8 cellular contexts compared by ENCODE assay signal in genomic region chr6:33201147-33201545, GRCh38. TPM values are rescaled to one million over a fixed set of nuclear protein-coding genes. Genes with fewer than 3 reads are reported as not detected.
DNase-seq lines count a peak whose midpoint lies in the region; ATAC-seq lines count a peak whose summit lies in the region.

No MANE protein-coding gene starts in this region.

- H3K36me3 ChIP-seq in HAP-1 (replicated peaks): peaks cover 39% of the 10 kb centered on the region

- POLR2A ChIA-PET in activated CD8-positive, alpha-beta T cell treated with anti-CD3 and anti-CD28 coated beads, Interleukin-2, amount 10 ng/mL, durations not matched to agents 7 days and 5 days (lab: Charles Lee): no interaction called here

- no peaks in the 10 kb centered on the region for H3K27me3 Mint-ChIP-seq in activated CD8-positive, alpha-beta T cell treated with anti-CD3 and anti-CD28 coated beads, Interleukin-2, amount 10 ng/mL, durations not matched to agents 7 days and 5 days (ENCODE audit: low read depth)
- no peaks in the 10 kb centered on the region for H3K27me3 Mint-ChIP-seq in stimulated activated memory B cell treated with anti-CD40 and anti-IgM and Interleukin-4, amounts not matched to agents 10 μg/mL and 1 μg/mL and 100 μg/mL, for 72 hours

- H3K9me3 Mint-ChIP-seq in activated CD8-positive, alpha-beta T cell treated with anti-CD3 and anti-CD28 coated beads, Interleukin-2, amount 10 ng/mL, durations not matched to agents 7 days and 5 days (ENCODE audit: insufficient read depth): no peaks in the 10 kb centered on the region
- no peaks in the 10 kb centered on the region for H3K9me3 Mint-ChIP-seq in stimulated activated memory B cell treated with anti-CD40 and anti-IgM and Interleukin-4, amounts not matched to agents 10 μg/mL and 1 μg/mL and 100 μg/mL, for 72 hours

- no peak for DNase-seq in HAP-1 (ENCODE audit: low spot score in 2 of 2)
- DNase-seq in activated CD8-positive, alpha-beta T cell treated with anti-CD3 and anti-CD28 coated beads, Interleukin-2, amount 10 ng/mL, durations not matched to agents 7 days and 5 days: no peak
- peak; percentile 43 for DNase-seq in hepatic stellate cell (ENCODE audit: low spot score)
- DNase-seq in NCI-H2196 treated with DMSO at 0.1 percent for 48 hours (lab: John Stamatoyannopoulos, UW; ENCODE audit: unreplicated experiment): no peak
- DNase-seq in activated gamma-delta T cell treated with Interleukin-2 at 50 U/mL for 16 hours: no peak
- no peak for DNase-seq in NOMO-1 treated with DMSO at 0.1 percent for 48 hours (lab: John Stamatoyannopoulos, UW; ENCODE audit: unreplicated experiment)

- peaks cover 22% of the 10 kb centered on the region for H3K4me1 ChIP-seq in HAP-1

- CTCF ChIA-PET in activated CD8-positive, alpha-beta T cell treated with anti-CD3 and anti-CD28 coated beads, Interleukin-2, amount 10 ng/mL, durations not matched to agents 7 days and 5 days (lab: Charles Lee): no interaction called here

- H3K4me3 Mint-ChIP-seq in activated CD8-positive, alpha-beta T cell treated with anti-CD3 and anti-CD28 coated beads, Interleukin-2, amount 10 ng/mL, durations not matched to agents 7 days and 5 days: peak overlapping the region; percentile 100
- H3K4me3 Mint-ChIP-seq in stimulated activated memory B cell treated with anti-CD40 and anti-IgM and Interleukin-4, amounts not matched to agents 10 μg/mL and 1 μg/mL and 100 μg/mL, for 72 hours: peak overlapping the region; percentile 92

- peak overlapping the region; percentile 98 for H3K27ac Mint-ChIP-seq in activated CD8-positive, alpha-beta T cell treated with anti-CD3 and anti-CD28 coated beads, Interleukin-2, amount 10 ng/mL, durations not matched to agents 7 days and 5 days
- peak overlapping the region; percentile 95 for H3K27ac Mint-ChIP-seq in stimulated activated memory B cell treated with anti-CD40 and anti-IgM and Interleukin-4, amounts not matched to agents 10 μg/mL and 1 μg/mL and 100 μg/mL, for 72 hours

- H3K4me3 ChIP-seq in HAP-1: peak overlapping the region; percentile 83

- in situ Hi-C loops in HAP-1 (cut with MboI; ENCODE audit: low sequenced_read_pairs): no loop called here

- H3K27me3 ChIP-seq in HAP-1 (ENCODE audit: low read depth): no peaks in the 10 kb centered on the region

- H3K36me3 Mint-ChIP-seq in activated CD8-positive, alpha-beta T cell treated with anti-CD3 and anti-CD28 coated beads, Interleukin-2, amount 10 ng/mL, durations not matched to agents 7 days and 5 days (ENCODE audit: low read depth): peaks cover 49% of the 10 kb centered on the region
- H3K36me3 Mint-ChIP-seq in stimulated activated memory B cell treated with anti-CD40 and anti-IgM and Interleukin-4, amounts not matched to agents 10 μg/mL and 1 μg/mL and 100 μg/mL, for 72 hours: peaks cover 38% of the 10 kb centered on the region

- H3K9me3 ChIP-seq in HAP-1: no peaks in the 10 kb centered on the region

- ATAC-seq in activated CD8-positive, alpha-beta T cell treated with anti-CD3 and anti-CD28 coated beads, Interleukin-2, amount 10 ng/mL, durations not matched to agents 7 days and 5 days: no peak
- no peak for ATAC-seq in stimulated activated memory B cell treated with anti-CD40 and anti-IgM and Interleukin-4, amounts not matched to agents 10 μg/mL and 1 μg/mL and 100 μg/mL, for 72 hours
- no peak for ATAC-seq in HG03442 (IDR thresholded peaks at IDR 0.05; ENCODE audit: unreplicated experiment)

- peaks cover 72% of the 10 kb centered on the region for H3K4me1 Mint-ChIP-seq in activated CD8-positive, alpha-beta T cell treated with anti-CD3 and anti-CD28 coated beads, Interleukin-2, amount 10 ng/mL, durations not matched to agents 7 days and 5 days (ENCODE audit: low read depth)
- H3K4me1 Mint-ChIP-seq in stimulated activated memory B cell treated with anti-CD40 and anti-IgM and Interleukin-4, amounts not matched to agents 10 μg/mL and 1 μg/mL and 100 μg/mL, for 72 hours: peaks cover 87% of the 10 kb centered on the region

RNA-seq across cellular contexts. Expression of gene SLC39A7, which starts 0.5 kb away (rescaled TPM):
- total RNA-seq in activated CD8-positive, alpha-beta T cell treated with anti-CD3 and anti-CD28 coated beads, Interleukin-2, amount 10 ng/mL, durations not matched to agents 7 days and 5 days: 10 to 100 TPM; 45.6 to 50.8 TPM

RNA-seq across cellular contexts. Expression of gene RXRB, which starts 0.7 kb away (rescaled TPM):
- 10 to 100 TPM; 33.5 to 34.5 TPM for total RNA-seq in activated CD8-positive, alpha-beta T cell treated with anti-CD3 and anti-CD28 coated beads, Interleukin-2, amount 10 ng/mL, durations not matched to agents 7 days and 5 days

RNA-seq across cellular contexts. Expression of gene HSD17B8, which starts 3.3 kb away (rescaled TPM):
- 10 to 100 TPM; 13.9 to 14.1 TPM for total RNA-seq in activated CD8-positive, alpha-beta T cell treated with anti-CD3 and anti-CD28 coated beads, Interleukin-2, amount 10 ng/mL, durations not matched to agents 7 days and 5 days

RNA-seq across cellular contexts. Expression of gene RING1, which starts 7.2 kb away (rescaled TPM):
- 10 to 100 TPM; 39.8 to 44.6 TPM for total RNA-seq in activated CD8-positive, alpha-beta T cell treated with anti-CD3 and anti-CD28 coated beads, Interleukin-2, amount 10 ng/mL, durations not matched to agents 7 days and 5 days

RNA-seq across cellular contexts. Expression of gene COL11A2, which starts 8.9 kb away (rescaled TPM):
- total RNA-seq in activated CD8-positive, alpha-beta T cell treated with anti-CD3 and anti-CD28 coated beads, Interleukin-2, amount 10 ng/mL, durations not matched to agents 7 days and 5 days: under 1 TPM; 0.71 to 0.83 TPM
